In genomic region chr1:58586296-58586695, GRCh38 we compare ENCODE assay signal across 20 cellular contexts. TPM values are rescaled to one million over a fixed set of nuclear protein-coding genes. Genes with fewer than 3 reads are reported as not detected.
DNase-seq lines count a peak whose midpoint lies in the region; ATAC-seq and TF ChIP-seq lines count a peak whose summit lies in the region.
"Had no signal": no experiment of that assay in that cellular context is flagged by ENCODE, and none has a peak within 500 bp of the region (broad histone marks: within the 10 kb centered on the region; RNA-seq: fewer than 3 reads in every experiment).

No MANE protein-coding gene starts in this region.

- H3K14ac ChIP-seq in neuronal stem cell (ENCODE audit: low read length): no peak overlapping the region

- H3K27ac ChIP-seq in epithelial cell of prostate: peak overlapping the region; percentile 96
- H3K27ac ChIP-seq in neuronal stem cell (replicated peaks; ENCODE audit: low read length): no peak overlapping the region
- no peak overlapping the region for H3K27ac ChIP-seq in CD4-positive, alpha-beta memory T cell (ENCODE audit: low read depth, low read length)

- no peaks in the 10 kb centered on the region for H3K9me3 Mint-ChIP-seq in CD4-positive, alpha-beta memory T cell
- no peaks in the 10 kb centered on the region for H3K9me3 Mint-ChIP-seq in activated CD8-positive, alpha-beta T cell treated with anti-CD3 and anti-CD28 coated beads for 36 hours
- H3K9me3 Mint-ChIP-seq: activated naive CD4-positive, alpha-beta T cell treated with anti-CD3 and anti-CD28 coated beads for 36 hours; activated T-cell treated with anti-CD3 and anti-CD28 coated beads, Interleukin-2, amount 50 U/mL, for 24 hours had no signal

- no peaks in the 10 kb centered on the region for H3K4me1 Mint-ChIP-seq in CD4-positive, alpha-beta memory T cell
- peaks cover 14% of the 10 kb centered on the region for H3K4me1 Mint-ChIP-seq in activated CD8-positive, alpha-beta T cell treated with anti-CD3 and anti-CD28 coated beads for 36 hours (ENCODE audit: low read depth)

- DNase-seq in Daoy (ENCODE audit: low read depth): peak; percentile 35
- peak; percentile 35 for DNase-seq in RPMI7951 (ENCODE audit: low read depth)
- DNase-seq in epithelial cell of prostate (ENCODE audit: low read depth, low spot score): no peak
- DNase-seq in neuronal stem cell (ENCODE audit: low spot score): no peak
- no peak for DNase-seq in activated effector memory CD4-positive, alpha-beta T cell treated with Interleukin-2 at 50 U/mL for 16 hours
- no peak for DNase-seq in CD4-positive, alpha-beta memory T cell
- no peak for DNase-seq in HEK293T (ENCODE audit: extremely low spot score)
- no peak for DNase-seq in activated CD8-positive, alpha-beta T cell treated with anti-CD3 and anti-CD28 coated beads for 36 hours
- DNase-seq: activated CD4-positive, CD25-positive, alpha-beta regulatory T cell; activated CD8-positive, alpha-beta T cell treated with anti-CD3 and anti-CD28 coated beads, Interleukin-2, amount 10 ng/mL, durations not matched to agents 7 days and 5 days; activated naive CD4-positive, alpha-beta T cell treated with anti-CD3 and anti-CD28 coated beads for 36 hours; activated T-cell treated with anti-CD3 and anti-CD28 coated beads, Interleukin-2, amount 50 U/mL, for 24 hours; effector CD4-positive, alpha-beta T cell; glutamatergic neuron; left colon; NCI-H187; T-helper 9 cell had no signal

- intact Hi-C loops in CD4-positive, alpha-beta memory T cell (cut with micrococcal nuclease): no loop called here
- intact Hi-C loops in activated CD8-positive, alpha-beta T cell treated with anti-CD3 and anti-CD28 coated beads for 36 hours (cut with micrococcal nuclease): no loop called here

- no peaks in the 10 kb centered on the region for H3K36me3 ChIP-seq in neuronal stem cell (replicated peaks in 1 of 2; ENCODE audit: control insufficient read depth in 2 of 2, insufficient read depth in 2 of 2, low read length in 2 of 2)
- no peaks in the 10 kb centered on the region for H3K36me3 ChIP-seq in CD4-positive, alpha-beta memory T cell (ENCODE audit: insufficient read depth, low read length)
- H3K36me3 ChIP-seq: ascending aorta had no signal

- no CpG with 5 or more reads among the region's 4 CpGs for WGBS in neuronal stem cell (ENCODE audit: extremely low coverage in 2 of 2, insufficient read length in 2 of 2, insufficient replicate concordance in 1 of 2), 2 donors

- H3K23ac ChIP-seq in neuronal stem cell (ENCODE audit: low read depth, low read length, poor library complexity): no peak overlapping the region

- H3K9ac ChIP-seq in neuronal stem cell (ENCODE audit: low read depth, low read length, poor library complexity): no peak overlapping the region

- H3K4me1 ChIP-seq in neuronal stem cell (ENCODE audit: control insufficient read depth in 2 of 2, insufficient read depth in 1 of 2, low read depth in 1 of 2, low read length in 2 of 2): peaks cover 0 to 3% of the 10 kb centered on the region in 2 donors
- H3K4me1 ChIP-seq in CD4-positive, alpha-beta memory T cell (ENCODE audit: insufficient read depth, low read length): no peaks in the 10 kb centered on the region

- no peak overlapping the region for H2BK12ac ChIP-seq in neuronal stem cell (ENCODE audit: low read length)

- TF ChIP-seq CTCF in activated CD8-positive, alpha-beta T cell treated with anti-CD3 and anti-CD28 coated beads for 36 hours (IDR thresholded peaks at IDR 0.05): no peak

- H3K9me3 ChIP-seq in neuronal stem cell (replicated peaks in 1 of 2; ENCODE audit: control insufficient read depth in 2 of 2, insufficient read depth in 1 of 2, low read depth in 1 of 2, low read length in 2 of 2): no peaks in the 10 kb centered on the region
- no peaks in the 10 kb centered on the region for H3K9me3 ChIP-seq in CD4-positive, alpha-beta memory T cell (ENCODE audit: control insufficient read depth in 1 of 2, low read length in 2 of 2)
- H3K9me3 ChIP-seq: ascending aorta had no signal

- peaks cover 0 to 12% (median 0%) of the 10 kb centered on the region in 3 experiments for H3K27me3 ChIP-seq in neuronal stem cell (ENCODE audit: control insufficient read depth in 3 of 3, insufficient read depth in 3 of 3, low read depth in 1 of 3, low read length in 3 of 3)
- H3K27me3 ChIP-seq in CD4-positive, alpha-beta memory T cell (ENCODE audit: insufficient read depth, low read length): no peaks in the 10 kb centered on the region
- H3K27me3 ChIP-seq: ascending aorta had no signal

- no peak overlapping the region for H2BK5ac ChIP-seq in neuronal stem cell (ENCODE audit: low read length)

- H3K4me3 ChIP-seq in neuronal stem cell (ENCODE audit: low read length in 2 of 2): peak overlapping the region in 1 of 2 donors; percentile 65
- no peak overlapping the region for H3K4me3 ChIP-seq in CD4-positive, alpha-beta memory T cell (ENCODE audit: low read length in 2 of 2)
- H3K4me3 ChIP-seq: ascending aorta had no signal

- H4K91ac ChIP-seq in neuronal stem cell (ENCODE audit: low read depth, low read length, poor library complexity): no peak overlapping the region

- POLR2A ChIA-PET in CD4-positive, alpha-beta memory T cell (lab: Charles Lee; ENCODE audit: partially characterized antibody): no interaction called here
- POLR2A ChIA-PET in HEK293T (lab: Yijun Ruan, JAX): no interaction called here
- POLR2A ChIA-PET in activated CD8-positive, alpha-beta T cell treated with anti-CD3 and anti-CD28 coated beads for 36 hours (lab: Charles Lee): no interaction called here

- no peak overlapping the region for H3K27ac Mint-ChIP-seq in CD4-positive, alpha-beta memory T cell
- no peak overlapping the region for H3K27ac Mint-ChIP-seq in activated CD8-positive, alpha-beta T cell treated with anti-CD3 and anti-CD28 coated beads for 36 hours
- H3K27ac Mint-ChIP-seq: activated CD8-positive, alpha-beta T cell treated with anti-CD3 and anti-CD28 coated beads, Interleukin-2, amount 10 ng/mL, durations not matched to agents 7 days and 5 days; activated naive CD4-positive, alpha-beta T cell treated with anti-CD3 and anti-CD28 coated beads for 36 hours; activated T-cell treated with anti-CD3 and anti-CD28 coated beads, Interleukin-2, amount 50 U/mL, for 24 hours had no signal

- H3K18ac ChIP-seq in neuronal stem cell (ENCODE audit: low read length): no peak overlapping the region

- ATAC-seq in activated CD8-positive, alpha-beta T cell treated with anti-CD3 and anti-CD28 coated beads for 36 hours: no peak
- ATAC-seq: activated CD8-positive, alpha-beta T cell treated with anti-CD3 and anti-CD28 coated beads, Interleukin-2, amount 10 ng/mL, durations not matched to agents 7 days and 5 days; left colon; Panc1 had no signal

- H2AFZ ChIP-seq in neuronal stem cell (ENCODE audit: low read length): peak overlapping the region; percentile 13

- H3K79me1 ChIP-seq in neuronal stem cell (ENCODE audit: low read depth, low read length): no peaks in the 10 kb centered on the region

- H3K36me3 Mint-ChIP-seq in CD4-positive, alpha-beta memory T cell: no peaks in the 10 kb centered on the region
- no peaks in the 10 kb centered on the region for H3K36me3 Mint-ChIP-seq in activated CD8-positive, alpha-beta T cell treated with anti-CD3 and anti-CD28 coated beads for 36 hours (ENCODE audit: low read depth)

- no peak overlapping the region for H3K4ac ChIP-seq in neuronal stem cell (ENCODE audit: low read length)

- H3K4me2 ChIP-seq in neuronal stem cell (ENCODE audit: insufficient read depth, low read length, poor library complexity, severe bottlenecking): no peak overlapping the region

- peak overlapping the region; percentile 29 for H4K8ac ChIP-seq in neuronal stem cell (ENCODE audit: low read depth, low read length)

- peaks cover 10 to 29% of the 10 kb centered on the region in 2 donors for H3K27me3 Mint-ChIP-seq in CD4-positive, alpha-beta memory T cell
- H3K27me3 Mint-ChIP-seq in activated CD8-positive, alpha-beta T cell treated with anti-CD3 and anti-CD28 coated beads for 36 hours: peaks cover 28% of the 10 kb centered on the region

- H2AK5ac ChIP-seq in neuronal stem cell (ENCODE audit: low read depth, low read length): no peak overlapping the region

- CTCF ChIA-PET in CD4-positive, alpha-beta memory T cell (lab: Charles Lee; ENCODE audit: partially characterized antibody): no interaction called here
- CTCF ChIA-PET in HEK293T (lab: Yijun Ruan, JAX): no interaction called here
- CTCF ChIA-PET in activated CD8-positive, alpha-beta T cell treated with anti-CD3 and anti-CD28 coated beads for 36 hours (lab: Charles Lee): interaction anchor here (1.1 to 2.2 kb wide), 2 partner anchors 14 to 66 kb away, joined by 3 to 6 read pairs; no protein-coding TSS in a partner anchor

- no peak overlapping the region for H2BK15ac ChIP-seq in neuronal stem cell (ENCODE audit: low read length)

- H2BK120ac ChIP-seq in neuronal stem cell (ENCODE audit: low read depth, low read length): no peak overlapping the region

- no peak overlapping the region for H3K4me3 Mint-ChIP-seq in CD4-positive, alpha-beta memory T cell
- H3K4me3 Mint-ChIP-seq in activated CD8-positive, alpha-beta T cell treated with anti-CD3 and anti-CD28 coated beads for 36 hours: no peak overlapping the region
- H3K4me3 Mint-ChIP-seq: activated CD8-positive, alpha-beta T cell treated with anti-CD3 and anti-CD28 coated beads, Interleukin-2, amount 10 ng/mL, durations not matched to agents 7 days and 5 days; activated naive CD4-positive, alpha-beta T cell treated with anti-CD3 and anti-CD28 coated beads for 36 hours; activated T-cell treated with anti-CD3 and anti-CD28 coated beads, Interleukin-2, amount 50 U/mL, for 24 hours had no signal

TF ChIP-seq in HEK293T, 16 proteins besides CTCF, POLR2A, EP300 and RAD21 (continues in another document):
- TF ChIP-seq NFRKB (IDR thresholded peaks at IDR 0.05): no peak

RNA-seq across cellular contexts. Expression of gene TACSTD2, which starts 9.2 kb away (rescaled TPM):
- 0.06 TPM in 1 of 2 replicates, not detected in the other for total RNA-seq in Daoy (2014; rRNA removed; shearing (Covaris generic))
- not detected in 2 replicates for total RNA-seq in RPMI7951 (2014; rRNA removed; shearing (Covaris generic))
- not detected for polyA plus RNA-seq in neuronal stem cell (2013, experiment 1 of 2)
- polyA plus RNA-seq in neuronal stem cell (2013, experiment 2 of 2): 0.04 TPM
- not detected for total RNA-seq in CD4-positive, alpha-beta memory T cell
- not detected for polyA plus RNA-seq in CD4-positive, alpha-beta memory T cell
- under 1 TPM; 0.68 to 0.92 TPM for total RNA-seq in activated CD8-positive, alpha-beta T cell treated with anti-CD3 and anti-CD28 coated beads for 36 hours
- total RNA-seq: A172; activated CD8-positive, alpha-beta T cell treated with anti-CD3 and anti-CD28 coated beads, Interleukin-2, amount 10 ng/mL, durations not matched to agents 7 days and 5 days; activated naive CD4-positive, alpha-beta T cell treated with anti-CD3 and anti-CD28 coated beads for 36 hours had no signal

RNA-seq across cellular contexts. Expression of gene OMA1, which starts 39.8 kb away (rescaled TPM):
- 30.2 and 34.3 TPM in 2 replicates for total RNA-seq in Daoy (2014; rRNA removed; shearing (Covaris generic))
- total RNA-seq in RPMI7951 (2014; rRNA removed; shearing (Covaris generic)): 23.5 and 32.1 TPM in 2 replicates
- 5.7 TPM for polyA plus RNA-seq in neuronal stem cell (2013, experiment 1 of 2)
- 6.0 TPM for polyA plus RNA-seq in neuronal stem cell (2013, experiment 2 of 2)
- total RNA-seq in CD4-positive, alpha-beta memory T cell: 10 to 100 TPM; 73.1 to 86.2 TPM
- polyA plus RNA-seq in CD4-positive, alpha-beta memory T cell: 10 to 100 TPM; 32.7 to 36.9 TPM
- 10 to 100 TPM; 14.7 to 14.9 TPM for total RNA-seq in activated CD8-positive, alpha-beta T cell treated with anti-CD3 and anti-CD28 coated beads for 36 hours

Comparison
In these comparisons a context has a peak if more than half of its experiments do, and no peak if none do; other contexts are left out.
1. DNase-seq: peak in Daoy (single experiment) and RPMI7951 (single experiment); none in epithelial cell of prostate (single experiment), neuronal stem cell (single experiment), activated effector memory CD4-positive, alpha-beta T cell treated with Interleukin-2 at 50 U/mL for 16 hours (single experiment), CD4-positive, alpha-beta memory T cell (0 of 5), HEK293T (single experiment) and activated CD8-positive, alpha-beta T cell treated with anti-CD3 and anti-CD28 coated beads for 36 hours (single experiment).